ENCODE assay signal across 25 cellular contexts in genomic region chr7:157413881-157414701, GRCh38.
"Had no signal": no experiment of that assay in that cellular context is flagged by ENCODE, and none has a peak within 500 bp of the region (broad histone marks: within the 10 kb centered on the region; RNA-seq: fewer than 3 reads in every experiment).

No MANE protein-coding gene starts in this region.

- ATAC-seq: activated CD4-positive, alpha-beta T cell treated with anti-CD3 and anti-CD28 coated beads for 36 hours; activated T-cell treated with anti-CD3 and anti-CD28 coated beads, Interleukin-2, amount 50 U/mL, for 4 hours; foreskin keratinocyte; left lobe of liver; natural killer cell; sciatic nerve; stimulated activated effector memory CD8-positive, alpha-beta T cell treated with anti-CD3 and anti-CD28 coated beads, Interleukin-12 subunit alpha, Interleukin-12 subunit beta, amount 100 ng/mL, for 72 hours had no signal

- H3K27me3 Mint-ChIP-seq: activated B cell treated with CpG ODN at 0.5 μM for 24 hours; activated CD4-positive, alpha-beta T cell treated with anti-CD3 and anti-CD28 coated beads for 36 hours; activated naive CD8-positive, alpha-beta T cell treated with anti-CD3 and anti-CD28 coated beads for 36 hours; dendritic cell treated with granulocyte-macrophage colony-stimulating factor and Interleukin-4, amounts not matched to agents 40 ng/mL and 50 ng/mL, for 4 days; type B pancreatic cell had no signal

- H3K9ac ChIP-seq: parathyroid adenoma had no signal

- H3K4me1 Mint-ChIP-seq: activated B cell treated with CpG ODN at 0.5 μM for 24 hours; activated naive CD8-positive, alpha-beta T cell treated with anti-CD3 and anti-CD28 coated beads for 36 hours had no signal

- H3K4me3 ChIP-seq: vagina had no signal

- H3K27ac ChIP-seq: foreskin keratinocyte, parathyroid adenoma, vagina had no signal

- H3K9me3 Mint-ChIP-seq: activated B cell treated with CpG ODN at 0.5 μM for 24 hours; activated naive CD8-positive, alpha-beta T cell treated with anti-CD3 and anti-CD28 coated beads for 36 hours; activated T-cell treated with anti-CD3 and anti-CD28 coated beads, Interleukin-2, amount 50 U/mL, for 4 hours; dendritic cell treated with granulocyte-macrophage colony-stimulating factor and Interleukin-4, amounts not matched to agents 40 ng/mL and 50 ng/mL, for 4 days; immature natural killer cell; natural killer cell; stimulated activated effector memory CD8-positive, alpha-beta T cell treated with anti-CD3 and anti-CD28 coated beads, Interleukin-12 subunit alpha, Interleukin-12 subunit beta, amount 100 ng/mL, for 72 hours; type B pancreatic cell had no signal

- H3K27ac Mint-ChIP-seq: activated B cell treated with CpG ODN at 0.5 μM for 24 hours; activated CD4-positive, alpha-beta T cell treated with anti-CD3 and anti-CD28 coated beads for 36 hours; activated naive CD8-positive, alpha-beta T cell treated with anti-CD3 and anti-CD28 coated beads for 36 hours; dendritic cell treated with granulocyte-macrophage colony-stimulating factor and Interleukin-4, amounts not matched to agents 40 ng/mL and 50 ng/mL, for 4 days; natural killer cell; stimulated activated effector memory CD8-positive, alpha-beta T cell treated with anti-CD3 and anti-CD28 coated beads, Interleukin-12 subunit alpha, Interleukin-12 subunit beta, amount 100 ng/mL, for 72 hours; type B pancreatic cell had no signal

- H3K4me1 ChIP-seq: parathyroid adenoma, vagina had no signal

- H3K9me3 ChIP-seq: vagina had no signal

- H3K4me3 Mint-ChIP-seq: activated B cell treated with CpG ODN at 0.5 μM for 24 hours; activated CD4-positive, alpha-beta T cell treated with anti-CD3 and anti-CD28 coated beads for 36 hours; activated naive CD8-positive, alpha-beta T cell treated with anti-CD3 and anti-CD28 coated beads for 36 hours; activated T-cell treated with anti-CD3 and anti-CD28 coated beads, Interleukin-2, amount 50 U/mL, for 4 hours; dendritic cell treated with granulocyte-macrophage colony-stimulating factor and Interleukin-4, amounts not matched to agents 40 ng/mL and 50 ng/mL, for 4 days; immature natural killer cell; natural killer cell; stimulated activated effector memory CD8-positive, alpha-beta T cell treated with anti-CD3 and anti-CD28 coated beads, Interleukin-12 subunit alpha, Interleukin-12 subunit beta, amount 100 ng/mL, for 72 hours; type B pancreatic cell had no signal

- H3K27me3 ChIP-seq: foreskin keratinocyte, vagina had no signal

- DNase-seq: activated B cell treated with CpG ODN at 0.5 μM for 24 hours; activated CD4-positive, alpha-beta T cell treated with anti-CD3 and anti-CD28 coated beads for 36 hours; activated CD4-positive, alpha-beta T cell treated with anti-CD3 and anti-CD28 coated beads, Interleukin-2, amount 50 U/mL, for 4 hours; activated CD8-positive, alpha-beta memory T cell treated with anti-CD3 and anti-CD28 coated beads for 24 hours; activated CD8-positive, alpha-beta memory T cell treated with anti-CD3 and anti-CD28 coated beads, Interleukin-2, amount 50 U/mL, for 4 hours; activated naive CD4-positive, alpha-beta T cell treated with Interleukin-2 at 50 U/mL for 16 hours; activated naive CD8-positive, alpha-beta T cell treated with anti-CD3 and anti-CD28 coated beads for 36 hours; activated T-cell treated with anti-CD3 and anti-CD28 coated beads, Interleukin-2, amount 50 U/mL, for 4 hours; effector CD4-positive, alpha-beta T cell; erythroblast; foreskin keratinocyte; immature natural killer cell; mammary epithelial cell; midbrain; natural killer cell; small intestine; stimulated activated CD4-positive, alpha-beta T cell treated with anti-CD3 and anti-CD28 coated beads, Interleukin-2, amount 100 ng/mL, for 24 hours; T1000 had no signal
